27 cellular contexts compared by ENCODE assay signal in genomic region chr7:90678986-90679385, GRCh38.
"Had no signal": no experiment of that assay in that cellular context is flagged by ENCODE, and none has a peak within 500 bp of the region (broad histone marks: within the 10 kb centered on the region; RNA-seq: fewer than 3 reads in every experiment).

No MANE protein-coding gene starts in this region.

- H3K4me1 Mint-ChIP-seq: activated CD4-positive, alpha-beta T cell treated with anti-CD3 and anti-CD28 coated beads, Interleukin-2, amount 10 ng/mL, durations not matched to agents 24 days and 14 days; activated T-helper 17 cell treated with anti-CD3 and anti-CD28 coated beads, Interleukin-2, amount 50 U/mL, for 72 hours; stimulated activated effector memory CD8-positive, alpha-beta T cell treated with anti-CD3 and anti-CD28 coated beads, Interleukin-12 subunit alpha, Interleukin-12 subunit beta, amount 100 ng/mL, for 72 hours had no signal

- H3K36me3 Mint-ChIP-seq: activated CD4-positive, alpha-beta memory T cell treated with anti-CD3 and anti-CD28 coated beads for 36 hours; naive thymus-derived CD4-positive, alpha-beta T cell; stimulated activated effector memory CD8-positive, alpha-beta T cell treated with anti-CD3 and anti-CD28 coated beads, Interleukin-12 subunit alpha, Interleukin-12 subunit beta, amount 100 ng/mL, for 72 hours had no signal

- H3K27me3 ChIP-seq: brain microvascular endothelial cell, gastroesophageal sphincter, hepatocyte had no signal

- H3K9me3 Mint-ChIP-seq: activated CD4-positive, alpha-beta memory T cell treated with anti-CD3 and anti-CD28 coated beads for 36 hours; activated CD4-positive, alpha-beta T cell treated with anti-CD3 and anti-CD28 coated beads, Interleukin-2, amount 10 ng/mL, durations not matched to agents 24 days and 14 days; activated T-cell treated with anti-CD3 and anti-CD28 coated beads, Interleukin-2, amount 50 U/mL, for 24 hours; T-helper 1 cell treated with Interleukin-12 subunit alpha and Interleukin-12 subunit beta and Interleukin-4 antibody, amounts not matched to agents 30 μg/mL and 1 μg/mL, for 36 hours had no signal

- H3K27ac Mint-ChIP-seq: activated CD4-positive, alpha-beta memory T cell treated with anti-CD3 and anti-CD28 coated beads for 36 hours; activated CD4-positive, alpha-beta T cell treated with anti-CD3 and anti-CD28 coated beads, Interleukin-2, amount 10 ng/mL, durations not matched to agents 24 days and 14 days; activated T-cell treated with anti-CD3 and anti-CD28 coated beads, Interleukin-2, amount 50 U/mL, for 24 hours; activated T-helper 17 cell treated with anti-CD3 and anti-CD28 coated beads, Interleukin-2, amount 50 U/mL, for 72 hours; effector memory CD8-positive, alpha-beta T cell; naive thymus-derived CD4-positive, alpha-beta T cell; stimulated activated effector memory CD8-positive, alpha-beta T cell treated with anti-CD3 and anti-CD28 coated beads, Interleukin-12 subunit alpha, Interleukin-12 subunit beta, amount 100 ng/mL, for 72 hours; stimulated activated naive CD8-positive, alpha-beta T cell treated with anti-CD3 and anti-CD28 coated beads, Interleukin-15, Interleukin-2, amounts not matched to agents 100 ng/mL and 50 ng/mL, for 24 hours; T-helper 1 cell treated with Interleukin-12 subunit alpha and Interleukin-12 subunit beta and Interleukin-4 antibody, amounts not matched to agents 30 μg/mL and 1 μg/mL, for 36 hours had no signal

- DNase-seq: activated CD4-positive, alpha-beta memory T cell treated with anti-CD3 and anti-CD28 coated beads for 36 hours; activated CD4-positive, alpha-beta T cell treated with anti-CD3 and anti-CD28 coated beads, Interleukin-2, amount 10 ng/mL, durations not matched to agents 24 days and 14 days; activated CD4-positive, CD25-positive, alpha-beta regulatory T cell treated with anti-CD3 and anti-CD28 coated beads, Interleukin-2, amount 50 U/mL, for 72 hours; activated CD8-positive, alpha-beta memory T cell treated with anti-CD3 and anti-CD28 coated beads, Interleukin-2, amount 50 U/mL, for 4 hours; activated gamma-delta T cell treated with Interleukin-2 at 50 U/mL for 16 hours; activated naive CD4-positive, alpha-beta T cell treated with anti-CD3 and anti-CD28 coated beads, Interleukin-2, amount 50 U/mL, for 16 hours; activated T-cell treated with anti-CD3 and anti-CD28 coated beads, Interleukin-2, amount 50 U/mL, for 24 hours; amniotic stem cell; brain microvascular endothelial cell; effector memory CD8-positive, alpha-beta T cell; erythroblast; islet precursor cell; left ventricle myocardium superior; naive thymus-derived CD4-positive, alpha-beta T cell; right cardiac atrium; stimulated activated CD4-positive, alpha-beta T cell treated with anti-CD3 and anti-CD28 coated beads, Interleukin-12 subunit alpha, Interleukin-12 subunit beta, amount 100 ng/mL, for 4 hours; stimulated activated CD4-positive, alpha-beta T cell treated with anti-CD3 and anti-CD28 coated beads, Interleukin-4, amount 100 ng/mL, for 1 hour; T1000; trophoblast cell had no signal

- H3K9me3 ChIP-seq: gastroesophageal sphincter, thoracic aorta had no signal

- H3K4me2 ChIP-seq: hepatocyte had no signal

- H3K4me3 ChIP-seq: coronary artery, gastroesophageal sphincter, hepatocyte, thoracic aorta had no signal

- H3K4me3 Mint-ChIP-seq: activated CD4-positive, alpha-beta memory T cell treated with anti-CD3 and anti-CD28 coated beads for 36 hours; activated CD4-positive, alpha-beta T cell treated with anti-CD3 and anti-CD28 coated beads, Interleukin-2, amount 10 ng/mL, durations not matched to agents 24 days and 14 days; activated T-cell treated with anti-CD3 and anti-CD28 coated beads, Interleukin-2, amount 50 U/mL, for 24 hours; activated T-helper 17 cell treated with anti-CD3 and anti-CD28 coated beads, Interleukin-2, amount 50 U/mL, for 72 hours; effector memory CD8-positive, alpha-beta T cell; naive thymus-derived CD4-positive, alpha-beta T cell; stimulated activated effector memory CD8-positive, alpha-beta T cell treated with anti-CD3 and anti-CD28 coated beads, Interleukin-12 subunit alpha, Interleukin-12 subunit beta, amount 100 ng/mL, for 72 hours; stimulated activated naive CD8-positive, alpha-beta T cell treated with anti-CD3 and anti-CD28 coated beads, Interleukin-15, Interleukin-2, amounts not matched to agents 100 ng/mL and 50 ng/mL, for 24 hours; T-helper 1 cell treated with Interleukin-12 subunit alpha and Interleukin-12 subunit beta and Interleukin-4 antibody, amounts not matched to agents 30 μg/mL and 1 μg/mL, for 36 hours had no signal

- H3K27me3 Mint-ChIP-seq: activated CD4-positive, alpha-beta memory T cell treated with anti-CD3 and anti-CD28 coated beads for 36 hours; activated T-cell treated with anti-CD3 and anti-CD28 coated beads, Interleukin-2, amount 50 U/mL, for 24 hours; effector memory CD8-positive, alpha-beta T cell; stimulated activated naive CD8-positive, alpha-beta T cell treated with anti-CD3 and anti-CD28 coated beads, Interleukin-15, Interleukin-2, amounts not matched to agents 100 ng/mL and 50 ng/mL, for 24 hours had no signal

- H3K27ac ChIP-seq: brain microvascular endothelial cell, coronary artery, gastroesophageal sphincter, hepatocyte, thoracic aorta had no signal

- H2AFZ ChIP-seq: hepatocyte had no signal

- H3K36me3 ChIP-seq: brain microvascular endothelial cell, gastroesophageal sphincter, thoracic aorta had no signal
